ENCODE assay signal across 8 cellular contexts in genomic region chr12:104669057-104669770, GRCh38.
A peak's percentile ranks its signal among the peaks of the same experiment; 100 is the strongest.
DNase-seq lines count a peak whose midpoint lies in the region; ATAC-seq, FAIRE-seq and TF ChIP-seq lines count a peak whose summit lies in the region.

No MANE protein-coding gene starts in this region.

- peak overlapping the region; percentile 64 for H3K27ac Mint-ChIP-seq in memory B cell
- no peak overlapping the region for H3K27ac Mint-ChIP-seq in activated CD8-positive, alpha-beta T cell treated with anti-CD3 and anti-CD28 coated beads, Interleukin-2, amount 10 ng/mL, durations not matched to agents 7 days and 5 days

- H3K4me1 ChIP-seq in upper lobe of right lung: peaks cover 78% of the 10 kb centered on the region

- POLR2A ChIA-PET in BJ (lab: Charles Lee): no interaction called here
- POLR2A ChIA-PET in activated CD8-positive, alpha-beta T cell treated with anti-CD3 and anti-CD28 coated beads, Interleukin-2, amount 10 ng/mL, durations not matched to agents 7 days and 5 days (lab: Charles Lee): interaction anchor here (0.8 to 1.3 kb wide), 3 partner anchors 19 to 211 kb away, joined by 3 read pairs; no protein-coding TSS in a partner anchor

- no peaks in the 10 kb centered on the region for H3K9me3 Mint-ChIP-seq in memory B cell
- no peaks in the 10 kb centered on the region for H3K9me3 Mint-ChIP-seq in activated CD8-positive, alpha-beta T cell treated with anti-CD3 and anti-CD28 coated beads, Interleukin-2, amount 10 ng/mL, durations not matched to agents 7 days and 5 days (ENCODE audit: insufficient read depth)

- peaks cover 5% of the 10 kb centered on the region for H3K36me3 Mint-ChIP-seq in memory B cell
- H3K36me3 Mint-ChIP-seq in activated CD8-positive, alpha-beta T cell treated with anti-CD3 and anti-CD28 coated beads, Interleukin-2, amount 10 ng/mL, durations not matched to agents 7 days and 5 days (ENCODE audit: low read depth): peaks cover 28% of the 10 kb centered on the region

- no peak for DNase-seq in BJ (ENCODE audit: low read depth)
- peak; percentile 70 for DNase-seq in NCI-H1694 treated with DMSO at 0.1 percent for 48 hours (lab: John Stamatoyannopoulos, UW)
- DNase-seq in bronchial epithelial cell (ENCODE audit: low read depth): peak; percentile 74
- DNase-seq in memory B cell (ENCODE audit: low spot score in 2 of 2): no peak
- peak; percentile 77 for DNase-seq in upper lobe of right lung
- DNase-seq in stimulated activated CD4-positive, alpha-beta T cell treated with anti-CD3 and anti-CD28 coated beads, Interleukin-2, amount 100 ng/mL, for 24 hours: no peak
- no peak for DNase-seq in activated naive CD4-positive, alpha-beta T cell (lab: John Stamatoyannopoulos, UW)
- no peak for DNase-seq in activated CD8-positive, alpha-beta T cell treated with anti-CD3 and anti-CD28 coated beads, Interleukin-2, amount 10 ng/mL, durations not matched to agents 7 days and 5 days

- no peak for FAIRE-seq in bronchial epithelial cell (lab: Jason Lieb, UNC)

- CTCF ChIA-PET in BJ (lab: Yijun Ruan, JAX): interaction anchor here (1.0 to 1.2 kb wide), 3 partner anchors 28 to 213 kb away, joined by 3 read pairs; partner anchors contain the start of gene CHST11
- CTCF ChIA-PET in activated CD8-positive, alpha-beta T cell treated with anti-CD3 and anti-CD28 coated beads, Interleukin-2, amount 10 ng/mL, durations not matched to agents 7 days and 5 days (lab: Charles Lee): interaction anchor here (0.7 to 2.6 kb wide), 5 partner anchors 11 to 289 kb away, joined by 3 to 10 read pairs (median 3); no protein-coding TSS in a partner anchor

- no peaks in the 10 kb centered on the region; the same call in none of the 2 replicates for H3K27me3 ChIP-seq in BJ (ENCODE audit: control insufficient read depth, insufficient read depth, low read length)
- no peaks in the 10 kb centered on the region for H3K27me3 ChIP-seq in bronchial epithelial cell (ENCODE audit: control insufficient read depth, insufficient read depth, low read length)
- no peaks in the 10 kb centered on the region for H3K27me3 ChIP-seq in upper lobe of right lung

- H3K27me3 Mint-ChIP-seq in memory B cell: no peaks in the 10 kb centered on the region
- H3K27me3 Mint-ChIP-seq in activated CD8-positive, alpha-beta T cell treated with anti-CD3 and anti-CD28 coated beads, Interleukin-2, amount 10 ng/mL, durations not matched to agents 7 days and 5 days (ENCODE audit: low read depth): no peaks in the 10 kb centered on the region

- H3K4me1 Mint-ChIP-seq in memory B cell: peaks cover 37% of the 10 kb centered on the region
- H3K4me1 Mint-ChIP-seq in activated CD8-positive, alpha-beta T cell treated with anti-CD3 and anti-CD28 coated beads, Interleukin-2, amount 10 ng/mL, durations not matched to agents 7 days and 5 days (ENCODE audit: low read depth): peaks cover 65% of the 10 kb centered on the region

- ATAC-seq in memory B cell (ENCODE audit: low read depth): no peak
- ATAC-seq in upper lobe of right lung: peak; percentile 42
- ATAC-seq in activated CD8-positive, alpha-beta T cell treated with anti-CD3 and anti-CD28 coated beads, Interleukin-2, amount 10 ng/mL, durations not matched to agents 7 days and 5 days: no peak

- intact Hi-C loops in upper lobe of right lung (cut with DNase I): no loop called here

- TF ChIP-seq CTCF in BJ (IDR thresholded peaks at IDR 0.05; ENCODE audit: insufficient read depth, low read depth, low read length): peak; percentile 27
- peak; percentile 2 for TF ChIP-seq CTCF in bronchial epithelial cell (IDR thresholded peaks at IDR 0.05; ENCODE audit: insufficient read depth, low read length, severe bottlenecking)
- TF ChIP-seq CTCF in upper lobe of right lung (IDR thresholded peaks at IDR 0.05): no peak

- H3K36me3 ChIP-seq in BJ (ENCODE audit: control insufficient read depth, insufficient read depth, low read length) (no peaks in the 10 kb centered on the region), bronchial epithelial cell (ENCODE audit: control insufficient read depth, insufficient read depth, low read length) (no peaks in the 10 kb centered on the region), upper lobe of right lung (no peaks in the 10 kb centered on the region)

- no peak overlapping the region for H3K4me3 Mint-ChIP-seq in memory B cell
- H3K4me3 Mint-ChIP-seq in activated CD8-positive, alpha-beta T cell treated with anti-CD3 and anti-CD28 coated beads, Interleukin-2, amount 10 ng/mL, durations not matched to agents 7 days and 5 days: no peak overlapping the region

- H3K4me3 ChIP-seq in BJ (ENCODE audit: low read depth, low read length) (no peak overlapping the region), bronchial epithelial cell (ENCODE audit: low read depth, low read length) (no peak overlapping the region), upper lobe of right lung (no peak overlapping the region)

- peak overlapping the region; percentile 70 for H3K27ac ChIP-seq in upper lobe of right lung

- H3K9me3 ChIP-seq in upper lobe of right lung: no peaks in the 10 kb centered on the region

Comparison
In these comparisons a context has a peak if more than half of its experiments do, and no peak if none do; other contexts are left out.
1. DNase-seq: peak in NCI-H1694 treated with DMSO at 0.1 percent for 48 hours (single experiment), bronchial epithelial cell (single experiment) and upper lobe of right lung (single experiment); none in BJ (single experiment), memory B cell (0 of 2), stimulated activated CD4-positive, alpha-beta T cell treated with anti-CD3 and anti-CD28 coated beads, Interleukin-2, amount 100 ng/mL, for 24 hours (0 of 2), activated naive CD4-positive, alpha-beta T cell (0 of 4) and activated CD8-positive, alpha-beta T cell treated with anti-CD3 and anti-CD28 coated beads, Interleukin-2, amount 10 ng/mL, durations not matched to agents 7 days and 5 days (single experiment).